Comparison of ENCODE assay signal across 19 cellular contexts in the genomic region with DNA sequence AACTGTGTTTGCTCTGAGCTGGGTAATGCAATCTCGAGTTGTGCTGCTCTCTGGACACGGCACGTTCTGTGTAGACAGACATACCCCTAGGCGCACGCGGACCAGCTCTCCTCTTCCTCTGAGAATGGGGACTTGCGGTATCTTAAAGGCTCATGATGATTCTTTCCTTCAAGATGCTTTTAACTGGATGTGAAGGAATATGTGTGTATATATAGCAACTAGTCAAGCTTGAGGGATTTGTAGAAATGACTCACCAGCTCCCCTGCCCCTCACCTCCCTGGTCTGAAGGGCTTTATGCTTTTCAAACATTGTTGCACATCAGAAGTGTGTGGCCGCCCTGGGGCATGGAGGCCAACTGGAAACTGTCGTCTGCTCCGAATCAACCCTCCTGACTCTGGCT.
DNase-seq lines count a peak whose midpoint lies in the region; ATAC-seq and TF ChIP-seq lines count a peak whose summit lies in the region.
"Had no signal": no experiment of that assay in that cellular context is flagged by ENCODE, and none has a peak within 500 bp of the region (broad histone marks: within the 10 kb centered on the region; RNA-seq: fewer than 3 reads in every experiment).

No MANE protein-coding gene starts in this region.

- H3K79me2 ChIP-seq in parathyroid adenoma: no peaks in the 10 kb centered on the region

- peak overlapping the region; percentile 61 for H3K4me2 ChIP-seq in parathyroid adenoma (ENCODE audit: low read length)
- H3K4me2 ChIP-seq: neural progenitor cell had no signal

- H3K4me3 ChIP-seq in WI38 (ENCODE audit: low read depth, low read length) (peak overlapping the region; percentile 2; the same call in 1 of the 2 replicates), fibroblast of the aortic adventitia (ENCODE audit: low read depth, low read length) (no peak overlapping the region), parathyroid adenoma (ENCODE audit: low read depth, low read length) (no peak overlapping the region)
- H3K4me3 ChIP-seq: BLaER1 treated with 17β-estradiol and CSF1 and Interleukin-3, amounts not matched to agents 10 nM and 100 nM; body of pancreas; neural progenitor cell; upper lobe of right lung had no signal

- in situ Hi-C loops in Caki2 (cut with HindIII; ENCODE audit: low pct_unique_long_range_greater_than_20kb, low sequenced_read_pairs): no loop called here

- TF ChIP-seq CTCF in WI38 (IDR thresholded peaks at IDR 0.05; ENCODE audit: low read depth, low read length) (no peak), fibroblast of the aortic adventitia (IDR thresholded peaks at IDR 0.05; ENCODE audit: insufficient read depth, low read length) (no peak), parathyroid adenoma (IDR thresholded peaks at IDR 0.05) (no peak)

- DNase-seq in Caki2 (ENCODE audit: low read depth) (peak; percentile 49), fibroblast of the aortic adventitia (ENCODE audit: low read depth) (peak; percentile 45), SK-N-DZ (ENCODE audit: low spot score) (no peak), NCI-H524 treated with DMSO at 0.1 percent for 48 hours (lab: John Stamatoyannopoulos, UW) (no peak)
- DNase-seq: activated CD8-positive, alpha-beta memory T cell treated with anti-CD3 and anti-CD28 coated beads for 24 hours; body of pancreas; DMS79; effector CD4-positive, alpha-beta T cell; foreskin keratinocyte; SIG-M5; stimulated activated CD4-positive, alpha-beta T cell treated with anti-CD3 and anti-CD28 coated beads, Interleukin-4, amount 100 ng/mL, for 4 hours; upper lobe of right lung had no signal

- H3K9me3 ChIP-seq in parathyroid adenoma (ENCODE audit: control insufficient read depth, low read length): no peaks in the 10 kb centered on the region
- H3K9me3 ChIP-seq: BLaER1 treated with 17β-estradiol and CSF1 and Interleukin-3, amounts not matched to agents 10 nM and 100 nM; body of pancreas; upper lobe of right lung had no signal

- H3K27me3 ChIP-seq in parathyroid adenoma (ENCODE audit: control insufficient read depth, insufficient read depth, low read length): no peaks in the 10 kb centered on the region
- H3K27me3 ChIP-seq: body of pancreas, neural progenitor cell, upper lobe of right lung had no signal

- H2AFZ ChIP-seq in parathyroid adenoma: no peak overlapping the region
- H2AFZ ChIP-seq: neural progenitor cell had no signal

- no peaks in the 10 kb centered on the region for H3K4me1 ChIP-seq in parathyroid adenoma
- H3K4me1 ChIP-seq: body of pancreas, foreskin keratinocyte, neural progenitor cell had no signal

- ATAC-seq in GM18517 (IDR thresholded peaks at IDR 0.05; ENCODE audit: unreplicated experiment): no peak
- no peak for ATAC-seq in HG03521 (IDR thresholded peaks at IDR 0.05; ENCODE audit: unreplicated experiment)
- ATAC-seq: body of pancreas, foreskin keratinocyte, sciatic nerve, upper lobe of right lung had no signal

- H3K27ac ChIP-seq in parathyroid adenoma: no peak overlapping the region
- H3K27ac ChIP-seq: BLaER1 treated with 17β-estradiol and CSF1 and Interleukin-3, amounts not matched to agents 10 nM and 100 nM; body of pancreas; foreskin keratinocyte; neural progenitor cell; upper lobe of right lung had no signal

- no peaks in the 10 kb centered on the region for H3K36me3 ChIP-seq in parathyroid adenoma (ENCODE audit: control insufficient read depth, insufficient read depth, low read length)
- H3K36me3 ChIP-seq: neural progenitor cell, upper lobe of right lung had no signal

- no peak overlapping the region for H3K9ac ChIP-seq in parathyroid adenoma
- H3K9ac ChIP-seq: BLaER1 treated with 17β-estradiol and CSF1 and Interleukin-3, amounts not matched to agents 10 nM and 100 nM; neural progenitor cell had no signal

Comparison
In these comparisons a context has a peak if more than half of its experiments do, and no peak if none do; other contexts are left out.
1. DNase-seq: peak in Caki2 (single experiment) and fibroblast of the aortic adventitia (single experiment); none in SK-N-DZ (single experiment) and NCI-H524 treated with DMSO at 0.1 percent for 48 hours (single experiment).